In genomic region chr2:176140520-176141317, GRCh38 we compare ENCODE assay signal across 8 cellular contexts. TPM values are rescaled to one million over a fixed set of nuclear protein-coding genes. Genes with fewer than 3 reads are reported as not detected.
DNase-seq lines count a peak whose midpoint lies in the region; ATAC-seq, FAIRE-seq and TF ChIP-seq lines count a peak whose summit lies in the region.

No MANE protein-coding gene starts in this region.

- FAIRE-seq in HTR-8/SVneo (lab: Jason Lieb, UNC) (peak; percentile 79), urothelium cell line (lab: Jason Lieb, UNC) (peak; percentile 71)

- WGBS in heart right ventricle, 2 donors = 9% methylated on average over 43 to 48 of the region's 48 CpGs

- peaks cover 87% of the 10 kb centered on the region for H3K27me3 Mint-ChIP-seq in activated naive CD8-positive, alpha-beta T cell treated with anti-CD3 and anti-CD28 coated beads for 36 hours

- H3K4me1 Mint-ChIP-seq in activated naive CD8-positive, alpha-beta T cell treated with anti-CD3 and anti-CD28 coated beads for 36 hours = peaks cover 21% of the 10 kb centered on the region

- peak overlapping the region; percentile 32 for H3K4me3 Mint-ChIP-seq in activated naive CD8-positive, alpha-beta T cell treated with anti-CD3 and anti-CD28 coated beads for 36 hours

- ATAC-seq in GM21381 (IDR thresholded peaks at IDR 0.05; ENCODE audit: unreplicated experiment) (peak; percentile 91), heart right ventricle (peak; percentile 91 to 96 (median 94))

- peaks cover 9% of the 10 kb centered on the region for H3K36me3 Mint-ChIP-seq in activated naive CD8-positive, alpha-beta T cell treated with anti-CD3 and anti-CD28 coated beads for 36 hours

- H3K27me3 ChIP-seq in heart right ventricle = peaks cover 22 to 100% (median 98%) of the 10 kb centered on the region in 7 donors

- H3K27ac Mint-ChIP-seq in activated naive CD8-positive, alpha-beta T cell treated with anti-CD3 and anti-CD28 coated beads for 36 hours = no peak overlapping the region

- peak; percentile 89 for DNase-seq in Daoy (ENCODE audit: low read depth)
- peak; percentile 81 for DNase-seq in HTR-8/SVneo (ENCODE audit: insufficient read length, low spot score)
- peak; percentile 80 for DNase-seq in SK-MEL-5 (ENCODE audit: low read depth, low spot score)
- DNase-seq in activated naive CD8-positive, alpha-beta T cell treated with anti-CD3 and anti-CD28 coated beads for 36 hours = peak; percentile 83
- peak; percentile 49 to 69 for DNase-seq in heart right ventricle
- peak in 8 of 10 donors; percentile 31 to 95 (median 68) for DNase-seq in posterior cingulate gyrus
- DNase-seq in urothelium cell line (ENCODE audit: low spot score) = peak; percentile 88

- H3K27ac ChIP-seq in heart right ventricle = peak overlapping the region in 3 of 10 donors; percentile 35 to 57 (median 56)

- peaks cover 0 to 24% (median 18%) of the 10 kb centered on the region in 9 donors for H3K4me1 ChIP-seq in heart right ventricle

- H3K36me3 ChIP-seq in heart right ventricle = no peaks in the 10 kb centered on the region

- peak; percentile 77 to 99 (median 93) for TF ChIP-seq CTCF in heart right ventricle (IDR thresholded peaks at IDR 0.05)

- H3K4me3 ChIP-seq in heart right ventricle = peak overlapping the region; percentile 11 to 65 (median 46)

- intact Hi-C loops in heart right ventricle (cut with DNase I) = loop anchor here (1.0 to 5.0 kb wide), 15 partner anchors 127 to 672 kb away; partner anchors contain the start of gene MTX2 (in 1 of the 10)
- intact Hi-C loops in posterior cingulate gyrus (cut with DNase I) = loop anchor here (1.0 to 5.0 kb wide), 4 partner anchors 315 to 677 kb away; no protein-coding TSS in a partner anchor

- in situ Hi-C loops in SK-MEL-5 (cut with HindIII; ENCODE audit: low pct_unique_long_range_greater_than_20kb, low sequenced_read_pairs) = no loop called here

- H3K9me3 ChIP-seq in heart right ventricle = no peaks in the 10 kb centered on the region

- H3K9me3 Mint-ChIP-seq in activated naive CD8-positive, alpha-beta T cell treated with anti-CD3 and anti-CD28 coated beads for 36 hours = peaks cover 5% of the 10 kb centered on the region

RNA-seq across cellular contexts. Expression of gene HOXD4, which starts 10.6 kb away (rescaled TPM):
- 1.5 and 2.5 TPM in 2 replicates for total RNA-seq in Daoy (2014; rRNA removed; shearing (Covaris generic))
- 3.6 and 4.2 TPM in 2 replicates for total RNA-seq in SK-MEL-5 (2014; rRNA removed; shearing (Covaris generic))
- 7.0 and 8.4 TPM in 2 replicates for polyA plus RNA-seq in SK-MEL-5 (2015; cell fraction: cytosol; rRNA removed)
- 27.4 and 30.7 TPM in 2 replicates for polyA plus RNA-seq in SK-MEL-5 (2015; cell fraction: nucleus; rRNA removed)
- not detected for total RNA-seq in activated naive CD8-positive, alpha-beta T cell treated with anti-CD3 and anti-CD28 coated beads for 36 hours
- total RNA-seq in heart right ventricle = under 1 TPM in 8 of 10 donors, not detected in 2; 0.21 to 0.69 (median 0.40) TPM
- 1 to 10 TPM in 1 of 2 donors, under 1 TPM in 1; 0.13 to 1.6 TPM for polyA plus RNA-seq in heart right ventricle

RNA-seq across cellular contexts. Expression of gene HOXD8, which starts 11.2 kb away (rescaled TPM):
- 9.7 and 9.9 TPM in 2 replicates for total RNA-seq in Daoy (2014; rRNA removed; shearing (Covaris generic))
- total RNA-seq in SK-MEL-5 (2014; rRNA removed; shearing (Covaris generic)) = 14.5 and 19.7 TPM in 2 replicates
- 16.7 and 17.6 TPM in 2 replicates for polyA plus RNA-seq in SK-MEL-5 (2015; cell fraction: cytosol; rRNA removed)
- 8.1 and 21.4 TPM in 2 replicates for polyA plus RNA-seq in SK-MEL-5 (2015; cell fraction: nucleus; rRNA removed)
- total RNA-seq in activated naive CD8-positive, alpha-beta T cell treated with anti-CD3 and anti-CD28 coated beads for 36 hours = not detected
- total RNA-seq in heart right ventricle = 1 to 10 TPM in 1 of 10 donors, under 1 TPM in 7, not detected in 2; 0.26 to 1.5 (median 0.42) TPM
- under 1 TPM; 0.35 to 0.59 TPM for polyA plus RNA-seq in heart right ventricle

RNA-seq across cellular contexts. Expression of gene HOXD3, which starts 16.4 kb away (rescaled TPM):
- 5.0 and 10.9 TPM in 2 replicates for total RNA-seq in Daoy (2014; rRNA removed; shearing (Covaris generic))
- 4.9 and 5.5 TPM in 2 replicates for total RNA-seq in SK-MEL-5 (2014; rRNA removed; shearing (Covaris generic))
- 5.3 and 8.0 TPM in 2 replicates for polyA plus RNA-seq in SK-MEL-5 (2015; cell fraction: cytosol; rRNA removed)
- 6.0 and 6.7 TPM in 2 replicates for polyA plus RNA-seq in SK-MEL-5 (2015; cell fraction: nucleus; rRNA removed)
- total RNA-seq in activated naive CD8-positive, alpha-beta T cell treated with anti-CD3 and anti-CD28 coated beads for 36 hours = not detected
- 1 to 10 TPM in 1 of 10 donors, under 1 TPM in 4, not detected in 5; 0.17 to 1.1 (median 0.28) TPM for total RNA-seq in heart right ventricle
- under 1 TPM; 0.10 to 0.15 TPM for polyA plus RNA-seq in heart right ventricle

RNA-seq across cellular contexts. Expression of gene HOXD9, which starts 18.2 kb away (rescaled TPM):
- 2.5 and 3.1 TPM in 2 replicates for total RNA-seq in Daoy (2014; rRNA removed; shearing (Covaris generic))
- 0.18 and 0.59 TPM in 2 replicates for total RNA-seq in SK-MEL-5 (2014; rRNA removed; shearing (Covaris generic))
- 0.85 TPM in 2 replicates for polyA plus RNA-seq in SK-MEL-5 (2015; cell fraction: cytosol; rRNA removed)
- polyA plus RNA-seq in SK-MEL-5 (2015; cell fraction: nucleus; rRNA removed) = 2.3 and 4.1 TPM in 2 replicates
- not detected for total RNA-seq in activated naive CD8-positive, alpha-beta T cell treated with anti-CD3 and anti-CD28 coated beads for 36 hours
- under 1 TPM in 2 of 10 donors, not detected in 8; 0.15 to 0.29 TPM for total RNA-seq in heart right ventricle
- polyA plus RNA-seq in heart right ventricle = under 1 TPM; 0.16 to 0.29 TPM

RNA-seq across cellular contexts. Expression of gene HOXD10, which starts 24.1 kb away (rescaled TPM):
- total RNA-seq in Daoy (2014; rRNA removed; shearing (Covaris generic)) = 14.8 and 18.6 TPM in 2 replicates
- 1.3 TPM in 1 of 2 replicates, not detected in the other for total RNA-seq in SK-MEL-5 (2014; rRNA removed; shearing (Covaris generic))
- 0.29 TPM in 1 of 2 replicates, not detected in the other for polyA plus RNA-seq in SK-MEL-5 (2015; cell fraction: cytosol; rRNA removed)
- polyA plus RNA-seq in SK-MEL-5 (2015; cell fraction: nucleus; rRNA removed) = 0.32 and 1.7 TPM in 2 replicates
- not detected for total RNA-seq in activated naive CD8-positive, alpha-beta T cell treated with anti-CD3 and anti-CD28 coated beads for 36 hours
- total RNA-seq in heart right ventricle = not detected
- not detected for polyA plus RNA-seq in heart right ventricle
